ENCODE assay signal across 14 cellular contexts in the genomic region with DNA sequence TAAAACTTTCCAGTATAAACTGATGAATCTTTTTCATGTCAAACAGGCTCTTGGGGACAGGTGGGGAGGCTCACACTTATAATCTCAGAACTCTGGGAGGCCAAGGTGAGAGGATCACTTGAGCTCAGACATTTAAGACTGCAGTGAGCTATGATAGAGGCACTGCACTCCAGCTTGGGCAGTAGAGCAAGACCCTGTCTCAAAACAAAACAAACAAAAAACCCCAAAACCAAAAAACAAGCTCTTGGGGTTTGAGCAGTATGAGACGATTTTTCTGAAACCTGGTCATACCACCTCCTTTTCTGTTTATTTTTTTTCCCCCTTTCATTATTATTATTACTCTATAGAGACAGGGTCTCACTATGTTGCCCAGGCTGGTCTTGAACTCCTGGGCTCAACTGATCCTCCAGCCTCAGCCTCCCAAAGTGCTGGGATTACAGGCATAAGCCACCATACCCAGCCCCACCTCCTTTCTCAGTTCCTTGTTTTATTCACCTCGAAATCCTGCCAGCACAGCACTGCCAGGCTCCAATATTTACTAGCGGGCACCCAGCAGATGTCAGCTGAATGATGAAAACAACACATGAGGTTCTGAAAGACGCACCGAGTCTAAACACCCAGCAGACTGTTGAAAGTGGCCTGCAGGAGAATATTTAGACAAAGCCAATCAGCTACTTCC. TPM values are rescaled to one million over a fixed set of nuclear protein-coding genes. Genes with fewer than 3 reads are reported as not detected.
A peak's percentile ranks its signal among the peaks of the same experiment; 100 is the strongest.
DNase-seq lines count a peak whose midpoint lies in the region; ATAC-seq and TF ChIP-seq lines count a peak whose summit lies in the region.
"Had no signal": no experiment of that assay in that cellular context is flagged by ENCODE, and none has a peak within 500 bp of the region (broad histone marks: within the 10 kb centered on the region; RNA-seq: fewer than 3 reads in every experiment).

No MANE protein-coding gene starts in this region.

- no peak for DNase-seq in CD8-positive, alpha-beta T cell
- DNase-seq in activated B cell treated with CpG ODN at 0.5 μM for 24 hours: no peak
- no peak for DNase-seq in AML-193 (lab: John Stamatoyannopoulos, UW)
- DNase-seq in NCI-H748 (lab: John Stamatoyannopoulos, UW; ENCODE audit: unreplicated experiment): no peak
- DNase-seq in NCI-H146 treated with DMSO at 0.1 percent for 48 hours (lab: John Stamatoyannopoulos, UW; ENCODE audit: unreplicated experiment): no peak
- DNase-seq: cortex of kidney; left ventricle myocardium inferior; NCI-H345; stimulated activated CD4-positive, alpha-beta T cell treated with anti-CD3 and anti-CD28 coated beads, Interleukin-4, amount 100 ng/mL, for 4 hours; thyroid gland had no signal

- WGBS in gastroesophageal sphincter (ENCODE audit: low coverage in 1 of 2), 2 donors: 86 to 92% methylated on average over 2 to 5 of the region's 5 CpGs

- CTCF ChIA-PET in CD8-positive, alpha-beta T cell (lab: Charles Lee): interaction anchor here (0.6 to 1.4 kb wide), 3 partner anchors 18 to 308 kb away, joined by 3 to 5 read pairs (median 3); no protein-coding TSS in a partner anchor
- CTCF ChIA-PET in activated B cell treated with CpG ODN at 0.5 μM for 24 hours (lab: Charles Lee): no interaction called here

- no peak overlapping the region for H3K27ac ChIP-seq in CD8-positive, alpha-beta T cell (ENCODE audit: low read depth, low read length)
- no peak overlapping the region for H3K27ac ChIP-seq in gastroesophageal sphincter
- H3K27ac ChIP-seq: left ventricle myocardium inferior, thyroid gland had no signal

- intact Hi-C loops in CD8-positive, alpha-beta T cell (cut with DNase I, micrococcal nuclease): loop anchor here (5.0 kb wide), 2 partner anchors 48 to 98 kb away; no protein-coding TSS in a partner anchor
- intact Hi-C loops in activated B cell treated with CpG ODN at 0.5 μM for 24 hours (cut with micrococcal nuclease): no loop called here

- peak overlapping the region; percentile 32 for H3K27ac Mint-ChIP-seq in CD8-positive, alpha-beta T cell
- H3K27ac Mint-ChIP-seq in activated B cell treated with CpG ODN at 0.5 μM for 24 hours: no peak overlapping the region
- H3K27ac Mint-ChIP-seq: activated naive CD4-positive, alpha-beta T cell treated with anti-CD3 and anti-CD28 coated beads, Interleukin-2, amount 50 U/mL, for 24 hours had no signal

- H3K36me3 ChIP-seq in CD8-positive, alpha-beta T cell (ENCODE audit: insufficient read depth, low read length): no peaks in the 10 kb centered on the region
- no peaks in the 10 kb centered on the region for H3K36me3 ChIP-seq in gastroesophageal sphincter
- H3K36me3 ChIP-seq: left ventricle myocardium inferior, thyroid gland had no signal

- no peaks in the 10 kb centered on the region for H3K9me3 Mint-ChIP-seq in CD8-positive, alpha-beta T cell
- no peaks in the 10 kb centered on the region for H3K9me3 Mint-ChIP-seq in activated B cell treated with CpG ODN at 0.5 μM for 24 hours
- H3K9me3 Mint-ChIP-seq: activated naive CD4-positive, alpha-beta T cell treated with anti-CD3 and anti-CD28 coated beads, Interleukin-2, amount 50 U/mL, for 24 hours had no signal

- H3K4me3 ChIP-seq in CD8-positive, alpha-beta T cell (ENCODE audit: low read depth, low read length): no peak overlapping the region
- H3K4me3 ChIP-seq in gastroesophageal sphincter: no peak overlapping the region
- H3K4me3 ChIP-seq: left ventricle myocardium inferior, thyroid gland had no signal

- H3K36me3 Mint-ChIP-seq in CD8-positive, alpha-beta T cell: no peaks in the 10 kb centered on the region
- H3K36me3 Mint-ChIP-seq in activated B cell treated with CpG ODN at 0.5 μM for 24 hours (ENCODE audit: low read depth): no peaks in the 10 kb centered on the region
- H3K36me3 Mint-ChIP-seq: activated naive CD4-positive, alpha-beta T cell treated with anti-CD3 and anti-CD28 coated beads, Interleukin-2, amount 50 U/mL, for 24 hours had no signal

- no peak overlapping the region for H3K4me3 Mint-ChIP-seq in CD8-positive, alpha-beta T cell
- peak overlapping the region; percentile 6 for H3K4me3 Mint-ChIP-seq in activated B cell treated with CpG ODN at 0.5 μM for 24 hours

- no peaks in the 10 kb centered on the region for H3K27me3 Mint-ChIP-seq in CD8-positive, alpha-beta T cell (ENCODE audit: low read depth)
- no peaks in the 10 kb centered on the region for H3K27me3 Mint-ChIP-seq in activated B cell treated with CpG ODN at 0.5 μM for 24 hours
- H3K27me3 Mint-ChIP-seq: activated naive CD4-positive, alpha-beta T cell treated with anti-CD3 and anti-CD28 coated beads, Interleukin-2, amount 50 U/mL, for 24 hours had no signal

- no peak for TF ChIP-seq EP300 in gastroesophageal sphincter (IDR thresholded peaks at IDR 0.05)

- no peak for ATAC-seq in CD8-positive, alpha-beta T cell
- ATAC-seq in GM19351 (IDR thresholded peaks at IDR 0.05; ENCODE audit: unreplicated experiment): peak; percentile 71
- ATAC-seq in HG03039 (IDR thresholded peaks at IDR 0.05; ENCODE audit: unreplicated experiment): peak; percentile 50
- peak; percentile 75 for ATAC-seq in activated B cell treated with CpG ODN at 0.5 μM for 24 hours (ENCODE audit: low read depth)
- ATAC-seq in gastroesophageal sphincter: no peak

- POLR2A ChIA-PET in CD8-positive, alpha-beta T cell (lab: Charles Lee): interaction anchor here (0.6 to 1.0 kb wide), 2 partner anchors 21 to 124 kb away, joined by 3 read pairs; no protein-coding TSS in a partner anchor
- POLR2A ChIA-PET in activated B cell treated with CpG ODN at 0.5 μM for 24 hours (lab: Charles Lee): interaction anchor here (0.8 to 1.4 kb wide), 5 partner anchors 14 to 94 kb away, joined by 3 to 6 read pairs (median 3); a partner anchor contains a TSS

- no peak for TF ChIP-seq POLR2A in gastroesophageal sphincter (IDR thresholded peaks at IDR 0.05)

- H3K27me3 ChIP-seq in CD8-positive, alpha-beta T cell (ENCODE audit: insufficient read depth, low read length): no peaks in the 10 kb centered on the region
- H3K27me3 ChIP-seq in gastroesophageal sphincter: no peaks in the 10 kb centered on the region
- H3K27me3 ChIP-seq: thyroid gland had no signal

- H3K9me3 ChIP-seq in CD8-positive, alpha-beta T cell (ENCODE audit: low read length): no peaks in the 10 kb centered on the region
- H3K9me3 ChIP-seq in gastroesophageal sphincter: no peaks in the 10 kb centered on the region
- H3K9me3 ChIP-seq: left ventricle myocardium inferior, thyroid gland had no signal

- TF ChIP-seq CTCF in CD8-positive, alpha-beta T cell (IDR thresholded peaks at IDR 0.05): no peak
- TF ChIP-seq CTCF in activated B cell treated with CpG ODN at 0.5 μM for 24 hours (IDR thresholded peaks at IDR 0.05) (no peak), gastroesophageal sphincter (IDR thresholded peaks at IDR 0.05) (no peak)

- peaks cover 22% of the 10 kb centered on the region for H3K4me1 Mint-ChIP-seq in CD8-positive, alpha-beta T cell (ENCODE audit: low read depth)
- peaks cover 21% of the 10 kb centered on the region for H3K4me1 Mint-ChIP-seq in activated B cell treated with CpG ODN at 0.5 μM for 24 hours

- H3K4me1 ChIP-seq in CD8-positive, alpha-beta T cell (ENCODE audit: insufficient read depth, low read length): no peaks in the 10 kb centered on the region
- H3K4me1 ChIP-seq in gastroesophageal sphincter: peaks cover 0 to 5% (median 0%) of the 10 kb centered on the region in 3 donors
- H3K4me1 ChIP-seq: left ventricle myocardium inferior, thyroid gland had no signal

RNA-seq across cellular contexts. Expression of a gene that starts 19.5 kb away (rescaled TPM):
- total RNA-seq in CD8-positive, alpha-beta T cell: 100 to 1,000 TPM; 150 to 160 TPM
- total RNA-seq in activated B cell treated with CpG ODN at 0.5 μM for 24 hours (52.1 and 57.3 TPM in 2 replicates), gastroesophageal sphincter (10 to 100 TPM; 54.4 to 77.9 (median 62.9) TPM)

Comparison
In these comparisons a context has a peak if more than half of its experiments do, and no peak if none do; other contexts are left out.
1. ATAC-seq: peak in GM19351 (single experiment), HG03039 (single experiment) and activated B cell treated with CpG ODN at 0.5 μM for 24 hours (single experiment); none in CD8-positive, alpha-beta T cell (single experiment) and gastroesophageal sphincter (single experiment).